In the genomic region with DNA sequence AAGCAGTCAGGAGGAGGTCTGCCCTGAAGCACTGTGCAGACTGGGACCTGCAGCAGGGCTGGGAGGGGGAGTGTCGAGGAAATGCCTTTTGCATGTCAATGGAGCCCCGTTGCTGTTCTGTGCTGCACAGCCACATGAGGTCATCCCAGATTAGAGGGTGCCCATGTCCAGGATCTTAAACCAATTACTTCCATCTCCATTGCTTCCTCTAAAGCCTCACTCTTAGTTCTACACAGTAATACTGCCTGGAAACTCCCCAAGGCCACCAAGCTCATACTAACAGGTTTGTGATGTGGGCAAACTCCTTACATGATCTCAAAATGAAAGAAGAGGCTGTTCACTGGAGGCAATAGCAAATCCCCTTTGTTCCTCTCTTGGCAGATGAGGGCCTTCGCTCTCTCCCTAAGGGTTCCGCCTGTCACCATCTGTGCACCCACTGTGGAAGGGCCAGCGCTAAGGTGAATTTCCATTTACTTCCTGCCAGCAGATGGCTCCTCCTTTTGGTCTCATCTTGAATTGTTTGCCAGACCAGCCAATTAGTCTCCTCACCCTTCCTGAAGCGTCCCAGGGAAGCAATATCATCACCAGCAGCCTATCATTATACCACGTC, we compare ENCODE assay signal across 8 cellular contexts. TPM values are rescaled to one million over a fixed set of nuclear protein-coding genes. Genes with fewer than 3 reads are reported as not detected.
DNase-seq lines count a peak whose midpoint lies in the region; ATAC-seq, FAIRE-seq and TF ChIP-seq lines count a peak whose summit lies in the region.

No MANE protein-coding gene starts in this region.

- H3K4me3 ChIP-seq in Peyer's patch, result no peak overlapping the region
- no peak overlapping the region for H3K4me3 ChIP-seq in keratinocyte (ENCODE audit: control insufficient read depth in 2 of 3, extremely low read depth in 1 of 3, insufficient read depth in 2 of 3, low read depth in 1 of 3, low read length in 3 of 3)

- H3K27ac ChIP-seq in Peyer's patch, result no peak overlapping the region
- no peak overlapping the region for H3K27ac ChIP-seq in keratinocyte (ENCODE audit: control insufficient read depth, insufficient read depth, low read length)

- no peaks in the 10 kb centered on the region for H3K9me3 Mint-ChIP-seq in activated CD4-positive, alpha-beta memory T cell treated with anti-CD3 and anti-CD28 coated beads, Interleukin-2, amount 10 ng/mL, durations not matched to agents 7 days and 5 days

- dilution Hi-C loops in keratinocyte (cut with MboI; ENCODE audit: extremely low pct_ligation_motif_present, low sequenced_read_pairs), result no loop called here

- peak; percentile 45; the same call in 2 of the 3 replicates for TF ChIP-seq CTCF in GM12872 (IDR thresholded peaks at IDR 0.05; ENCODE audit: insufficient read depth, low read depth, low read length)
- TF ChIP-seq CTCF in Peyer's patch (IDR thresholded peaks at IDR 0.05), result peak in 2 of 6 experiments; percentile 11 to 22
- TF ChIP-seq CTCF in keratinocyte (optimal IDR thresholded peaks at IDR 0.05 in 1 of 3, IDR thresholded peaks at IDR 0.05 in 1 of 3, conservative IDR thresholded peaks at IDR 0.05 in 1 of 3; ENCODE audit: extremely low read depth in 1 of 3, insufficient read depth in 2 of 3, low read length in 3 of 3), result peak; percentile 23 to 55 (median 42)

- DNase-seq in Peyer's patch (peak in 2 of 3 donors; percentile 24 to 48), keratinocyte (ENCODE audit: low read depth, low spot score) (no peak), NCI-H526 treated with DMSO at 0.1 percent for 48 hours (lab: John Stamatoyannopoulos, UW) (no peak)
- no peak for DNase-seq in stimulated activated CD4-positive, alpha-beta T cell treated with anti-CD3 and anti-CD28 coated beads, Interleukin-12 subunit alpha, Interleukin-12 subunit beta, amount 100 ng/mL, for 4 hours
- no peak for DNase-seq in stimulated activated CD4-positive, alpha-beta T cell treated with anti-CD3 and anti-CD28 coated beads, Interleukin-4, amount 100 ng/mL, for 1 hour
- no peak for DNase-seq in activated CD4-positive, alpha-beta memory T cell treated with anti-CD3 and anti-CD28 coated beads, Interleukin-2, amount 10 ng/mL, durations not matched to agents 7 days and 5 days

- POLR2A ChIA-PET in activated CD4-positive, alpha-beta memory T cell treated with anti-CD3 and anti-CD28 coated beads, Interleukin-2, amount 10 ng/mL, durations not matched to agents 7 days and 5 days (lab: Charles Lee), result interaction anchor here (0.6 kb wide), 1 partner anchor 144 kb away, joined by 3 read pairs; no protein-coding TSS in a partner anchor

- H3K4me1 ChIP-seq in Peyer's patch (no peaks in the 10 kb centered on the region), keratinocyte (ENCODE audit: control insufficient read depth, extremely low read depth, insufficient read depth, low read length) (peaks cover 20% of the 10 kb centered on the region)

- peak overlapping the region; percentile 31 for H3K4me2 ChIP-seq in keratinocyte (ENCODE audit: control insufficient read depth, extremely low read depth, insufficient read depth, low read depth, low read length)

- peaks cover 7% of the 10 kb centered on the region for H3K4me1 Mint-ChIP-seq in activated CD4-positive, alpha-beta memory T cell treated with anti-CD3 and anti-CD28 coated beads, Interleukin-2, amount 10 ng/mL, durations not matched to agents 7 days and 5 days

- H2AFZ ChIP-seq in keratinocyte (ENCODE audit: control insufficient read depth, low read length), result peak overlapping the region; percentile 72

- H3K9me3 ChIP-seq in Peyer's patch (no peaks in the 10 kb centered on the region), keratinocyte (ENCODE audit: control insufficient read depth, low read depth, low read length) (no peaks in the 10 kb centered on the region)

- no peaks in the 10 kb centered on the region for H3K27me3 ChIP-seq in Peyer's patch
- H3K27me3 ChIP-seq in keratinocyte (ENCODE audit: control insufficient read depth, extremely low read depth, insufficient read depth, low read length), result no peaks in the 10 kb centered on the region

- H3K9ac ChIP-seq in keratinocyte (ENCODE audit: control insufficient read depth, extremely low read depth, insufficient read depth, low read length), result no peak overlapping the region

- peaks cover 11% of the 10 kb centered on the region for H3K27me3 Mint-ChIP-seq in activated CD4-positive, alpha-beta memory T cell treated with anti-CD3 and anti-CD28 coated beads, Interleukin-2, amount 10 ng/mL, durations not matched to agents 7 days and 5 days

- H3K36me3 Mint-ChIP-seq in activated CD4-positive, alpha-beta memory T cell treated with anti-CD3 and anti-CD28 coated beads, Interleukin-2, amount 10 ng/mL, durations not matched to agents 7 days and 5 days (ENCODE audit: low read depth), result no peaks in the 10 kb centered on the region

- no peaks in the 10 kb centered on the region for H3K79me2 ChIP-seq in keratinocyte (ENCODE audit: control insufficient read depth, insufficient read depth, low read length)

- no peak for TF ChIP-seq POLR2A in Peyer's patch (IDR thresholded peaks at IDR 0.05)

- CTCF ChIA-PET in activated CD4-positive, alpha-beta memory T cell treated with anti-CD3 and anti-CD28 coated beads, Interleukin-2, amount 10 ng/mL, durations not matched to agents 7 days and 5 days (lab: Charles Lee), result interaction anchor here (0.7 to 1.4 kb wide), 3 partner anchors 144 to 446 kb away, joined by 4 to 5 read pairs (median 5); no protein-coding TSS in a partner anchor

- no peaks in the 10 kb centered on the region for H3K36me3 ChIP-seq in Peyer's patch
- H3K36me3 ChIP-seq in keratinocyte (ENCODE audit: control insufficient read depth in 2 of 2, extremely low read depth in 1 of 2, insufficient read depth in 2 of 2, low read length in 2 of 2), result no peaks in the 10 kb centered on the region

- no peak for FAIRE-seq in keratinocyte (lab: Jason Lieb, UNC)

- H3K27ac Mint-ChIP-seq in activated CD4-positive, alpha-beta memory T cell treated with anti-CD3 and anti-CD28 coated beads, Interleukin-2, amount 10 ng/mL, durations not matched to agents 7 days and 5 days, result no peak overlapping the region

- no peaks in the 10 kb centered on the region for H3K9me1 ChIP-seq in keratinocyte (ENCODE audit: control insufficient read depth, extremely low read depth, insufficient read depth, low read length)

- H4K20me1 ChIP-seq in keratinocyte (ENCODE audit: control insufficient read depth, extremely low read depth, insufficient read depth, low read length), result no peaks in the 10 kb centered on the region

- ATAC-seq in HG02759 (IDR thresholded peaks at IDR 0.05; ENCODE audit: unreplicated experiment), result peak; percentile 82

- H3K4me3 Mint-ChIP-seq in activated CD4-positive, alpha-beta memory T cell treated with anti-CD3 and anti-CD28 coated beads, Interleukin-2, amount 10 ng/mL, durations not matched to agents 7 days and 5 days, result no peak overlapping the region

RNA-seq across cellular contexts. Expression of gene LTA4H, which starts 35.4 kb away (rescaled TPM):
- 10 to 100 TPM; 59.6 to 80.7 (median 76.4) TPM for total RNA-seq in Peyer's patch
- 129 to 183 TPM (median 131 TPM) in 3 replicates for polyA plus RNA-seq in keratinocyte
- polyA plus RNA-seq in keratinocyte (2011; ENCODE audit: low read depth), result 122 TPM
- 121 and 199 TPM in 2 replicates for polyA plus RNA-seq in keratinocyte (2011; cell fraction: cytosol; rRNA removed)
- polyA plus RNA-seq in keratinocyte (2011; cell fraction: nucleus; rRNA removed), result 153 and 186 TPM in 2 replicates
- polyA plus RNA-seq in keratinocyte (2012; ENCODE audit: low replicate concordance), result 88.2 and 109 TPM in 2 replicates
- 36.2 to 123 TPM (median 95.9 TPM) in 3 replicates for polyA minus RNA-seq in keratinocyte
- 85.0 TPM for polyA minus RNA-seq in keratinocyte (2011; cell fraction: cytosol; rRNA and poly(A)+ RNA removed)
- polyA minus RNA-seq in keratinocyte (2011; cell fraction: nucleus; rRNA and poly(A)+ RNA removed), result 60.8 and 88.8 TPM in 2 replicates
- 10 to 100 TPM; 50.7 to 52.1 TPM for total RNA-seq in activated CD4-positive, alpha-beta memory T cell treated with anti-CD3 and anti-CD28 coated beads, Interleukin-2, amount 10 ng/mL, durations not matched to agents 7 days and 5 days

Comparison
In these comparisons a context has a peak if more than half of its experiments do, and no peak if none do; other contexts are left out.
1. DNase-seq: peak in Peyer's patch (2 of 3); none in keratinocyte (single experiment), stimulated activated CD4-positive, alpha-beta T cell treated with anti-CD3 and anti-CD28 coated beads, Interleukin-12 subunit alpha, Interleukin-12 subunit beta, amount 100 ng/mL, for 4 hours (single experiment), stimulated activated CD4-positive, alpha-beta T cell treated with anti-CD3 and anti-CD28 coated beads, Interleukin-4, amount 100 ng/mL, for 1 hour (single experiment), NCI-H526 treated with DMSO at 0.1 percent for 48 hours (single experiment) and activated CD4-positive, alpha-beta memory T cell treated with anti-CD3 and anti-CD28 coated beads, Interleukin-2, amount 10 ng/mL, durations not matched to agents 7 days and 5 days (single experiment).